In the genomic region with DNA sequence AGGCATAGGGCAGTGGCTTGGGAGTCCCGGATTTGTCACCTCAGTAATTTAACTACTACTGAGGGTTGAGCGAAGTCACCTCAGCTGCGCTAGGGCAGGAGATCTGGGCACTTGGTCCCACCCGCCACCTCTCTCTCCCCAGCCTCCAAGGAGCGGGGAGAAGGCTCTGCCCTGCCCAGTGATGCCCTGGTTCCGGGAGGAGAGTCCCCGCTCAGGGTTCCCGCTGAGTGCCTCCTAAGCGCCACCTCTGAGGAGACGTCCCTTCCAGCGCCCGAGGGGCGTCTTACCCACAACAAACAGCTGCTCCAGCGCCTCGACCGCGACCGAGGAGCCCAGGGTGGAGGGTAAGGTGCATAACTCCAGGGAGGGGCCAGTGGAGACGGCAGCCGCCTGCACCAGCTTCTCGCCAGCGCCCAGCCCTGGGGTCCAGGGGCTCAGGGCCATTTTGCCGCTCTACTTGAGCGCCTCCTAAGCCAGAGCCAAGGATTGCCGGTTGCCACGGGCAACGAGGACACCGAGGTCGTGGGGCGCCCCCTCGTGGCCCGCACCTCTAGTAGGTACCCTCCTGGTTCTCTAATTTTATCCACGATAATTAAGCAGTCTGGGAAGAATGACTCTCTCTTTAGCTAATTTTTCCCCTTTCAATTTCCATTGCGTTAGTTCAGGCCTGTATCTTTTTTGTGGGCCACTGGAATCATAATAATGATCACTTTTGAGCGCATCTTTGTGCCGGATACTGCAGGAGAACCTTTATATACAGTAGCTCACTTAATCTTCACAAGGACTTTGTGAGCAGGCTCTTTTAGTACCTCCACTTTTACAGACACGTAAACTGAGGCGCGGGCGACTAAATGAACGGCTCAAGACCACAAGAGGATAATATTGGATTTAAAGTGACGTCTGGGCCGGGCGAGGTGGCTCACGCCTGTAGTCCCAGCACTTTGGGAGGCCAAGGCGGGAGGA, we compare ENCODE assay signal across 1 cellular context.
TF ChIP-seq lines count a peak whose summit lies in the region.

Gene CCDC175 (minus strand): TSS at position 481 of the 963 bp plus-strand sequence. CDS start 37 bp downstream, at position 444.

TF ChIP-seq in GM23338, 12 proteins besides CTCF, POLR2A, EP300 and RAD21 (continued from another document):
- TF ChIP-seq, protein P1, sequence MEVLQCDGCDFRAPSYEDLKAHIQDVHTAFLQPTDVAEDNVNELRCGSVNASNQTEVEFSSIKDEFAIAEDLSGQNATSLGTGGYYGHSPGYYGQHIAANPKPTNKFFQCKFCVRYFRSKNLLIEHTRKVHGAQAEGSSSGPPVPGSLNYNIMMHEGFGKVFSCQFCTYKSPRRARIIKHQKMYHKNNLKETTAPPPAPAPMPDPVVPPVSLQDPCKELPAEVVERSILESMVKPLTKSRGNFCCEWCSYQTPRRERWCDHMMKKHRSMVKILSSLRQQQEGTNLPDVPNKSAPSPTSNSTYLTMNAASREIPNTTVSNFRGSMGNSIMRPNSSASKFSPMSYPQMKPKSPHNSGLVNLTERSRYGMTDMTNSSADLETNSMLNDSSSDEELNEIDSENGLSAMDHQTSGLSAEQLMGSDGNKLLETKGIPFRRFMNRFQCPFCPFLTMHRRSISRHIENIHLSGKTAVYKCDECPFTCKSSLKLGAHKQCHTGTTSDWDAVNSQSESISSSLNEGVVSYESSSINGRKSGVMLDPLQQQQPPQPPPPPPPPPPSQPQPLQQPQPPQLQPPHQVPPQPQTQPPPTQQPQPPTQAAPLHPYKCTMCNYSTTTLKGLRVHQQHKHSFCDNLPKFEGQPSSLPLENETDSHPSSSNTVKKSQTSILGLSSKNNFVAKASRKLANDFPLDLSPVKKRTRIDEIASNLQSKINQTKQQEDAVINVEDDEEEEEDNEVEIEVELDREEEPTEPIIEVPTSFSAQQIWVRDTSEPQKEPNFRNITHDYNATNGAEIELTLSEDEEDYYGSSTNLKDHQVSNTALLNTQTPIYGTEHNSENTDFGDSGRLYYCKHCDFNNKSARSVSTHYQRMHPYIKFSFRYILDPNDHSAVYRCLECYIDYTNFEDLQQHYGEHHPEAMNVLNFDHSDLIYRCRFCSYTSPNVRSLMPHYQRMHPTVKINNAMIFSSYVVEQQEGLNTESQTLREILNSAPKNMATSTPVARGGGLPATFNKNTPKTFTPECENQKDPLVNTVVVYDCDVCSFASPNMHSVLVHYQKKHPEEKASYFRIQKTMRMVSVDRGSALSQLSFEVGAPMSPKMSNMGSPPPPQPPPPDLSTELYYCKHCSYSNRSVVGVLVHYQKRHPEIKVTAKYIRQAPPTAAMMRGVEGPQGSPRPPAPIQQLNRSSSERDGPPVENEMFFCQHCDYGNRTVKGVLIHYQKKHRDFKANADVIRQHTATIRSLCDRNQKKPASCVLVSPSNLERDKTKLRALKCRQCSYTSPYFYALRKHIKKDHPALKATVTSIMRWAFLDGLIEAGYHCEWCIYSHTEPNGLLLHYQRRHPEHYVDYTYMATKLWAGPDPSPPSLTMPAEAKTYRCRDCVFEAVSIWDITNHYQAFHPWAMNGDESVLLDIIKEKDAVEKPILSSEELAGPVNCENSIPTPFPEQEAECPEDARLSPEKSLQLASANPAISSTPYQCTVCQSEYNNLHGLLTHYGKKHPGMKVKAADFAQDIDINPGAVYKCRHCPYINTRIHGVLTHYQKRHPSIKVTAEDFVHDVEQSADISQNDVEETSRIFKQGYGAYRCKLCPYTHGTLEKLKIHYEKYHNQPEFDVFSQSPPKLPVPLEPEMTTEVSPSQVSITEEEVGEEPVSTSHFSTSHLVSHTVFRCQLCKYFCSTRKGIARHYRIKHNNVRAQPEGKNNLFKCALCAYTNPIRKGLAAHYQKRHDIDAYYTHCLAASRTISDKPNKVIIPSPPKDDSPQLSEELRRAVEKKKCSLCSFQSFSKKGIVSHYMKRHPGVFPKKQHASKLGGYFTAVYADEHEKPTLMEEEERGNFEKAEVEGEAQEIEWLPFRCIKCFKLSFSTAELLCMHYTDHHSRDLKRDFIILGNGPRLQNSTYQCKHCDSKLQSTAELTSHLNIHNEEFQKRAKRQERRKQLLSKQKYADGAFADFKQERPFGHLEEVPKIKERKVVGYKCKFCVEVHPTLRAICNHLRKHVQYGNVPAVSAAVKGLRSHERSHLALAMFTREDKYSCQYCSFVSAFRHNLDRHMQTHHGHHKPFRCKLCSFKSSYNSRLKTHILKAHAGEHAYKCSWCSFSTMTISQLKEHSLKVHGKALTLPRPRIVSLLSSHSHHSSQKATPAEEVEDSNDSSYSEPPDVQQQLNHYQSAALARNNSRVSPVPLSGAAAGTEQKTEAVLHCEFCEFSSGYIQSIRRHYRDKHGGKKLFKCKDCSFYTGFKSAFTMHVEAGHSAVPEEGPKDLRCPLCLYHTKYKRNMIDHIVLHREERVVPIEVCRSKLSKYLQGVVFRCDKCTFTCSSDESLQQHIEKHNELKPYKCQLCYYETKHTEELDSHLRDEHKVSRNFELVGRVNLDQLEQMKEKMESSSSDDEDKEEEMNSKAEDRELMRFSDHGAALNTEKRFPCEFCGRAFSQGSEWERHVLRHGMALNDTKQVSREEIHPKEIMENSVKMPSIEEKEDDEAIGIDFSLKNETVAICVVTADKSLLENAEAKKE (CRISPR knock-in tag; IDR thresholded peaks at IDR 0.05) = no peak
- no peak for TF ChIP-seq STAT1 (IDR thresholded peaks at IDR 0.05; ENCODE audit: unreplicated experiment)
